13 cellular contexts compared by ENCODE assay signal in the genomic region with DNA sequence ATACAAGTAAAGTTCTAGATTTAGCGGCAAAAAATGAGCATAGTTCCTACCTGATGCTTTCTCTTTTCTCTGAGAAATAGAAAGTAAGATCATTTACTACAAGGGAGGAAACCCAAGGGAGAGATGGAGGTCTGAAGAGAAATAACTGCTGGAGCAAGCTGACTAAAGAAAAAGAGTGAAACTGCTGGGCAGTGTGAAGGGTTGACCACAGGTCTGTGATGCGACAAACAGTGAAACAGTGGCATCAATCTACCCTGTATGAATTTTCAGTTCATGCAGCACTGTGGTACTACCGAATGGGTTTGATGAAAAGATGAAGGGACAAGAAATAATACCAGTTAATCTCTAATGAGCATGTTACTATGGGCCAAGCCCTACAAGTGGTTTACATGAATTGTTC. TPM values are rescaled to one million over a fixed set of nuclear protein-coding genes. Genes with fewer than 3 reads are reported as not detected.
DNase-seq lines count a peak whose midpoint lies in the region; ATAC-seq and TF ChIP-seq lines count a peak whose summit lies in the region.
"Had no signal": no experiment of that assay in that cellular context is flagged by ENCODE, and none has a peak within 500 bp of the region (broad histone marks: within the 10 kb centered on the region; RNA-seq: fewer than 3 reads in every experiment).

No MANE protein-coding gene starts in this region.

- no peak overlapping the region for H3K4me3 ChIP-seq in naive thymus-derived CD4-positive, alpha-beta T cell (ENCODE audit: low read length)
- no peak overlapping the region for H3K4me3 ChIP-seq in right atrium auricular region
- H3K4me3 ChIP-seq: gastroesophageal sphincter had no signal

- peak overlapping the region in 4 of 10 donors; percentile 1 to 23 (median 13) for H3K4me3 Mint-ChIP-seq in naive thymus-derived CD4-positive, alpha-beta T cell

- peak overlapping the region in 8 of 9 donors; percentile 16 to 77 (median 40) for H3K27ac Mint-ChIP-seq in naive thymus-derived CD4-positive, alpha-beta T cell

- H3K27ac ChIP-seq in naive thymus-derived CD4-positive, alpha-beta T cell (ENCODE audit: low read depth, low read length): no peak overlapping the region
- no peak overlapping the region for H3K27ac ChIP-seq in right atrium auricular region
- H3K27ac ChIP-seq: gastroesophageal sphincter had no signal

- H3K4me1 ChIP-seq in naive thymus-derived CD4-positive, alpha-beta T cell (ENCODE audit: control insufficient read depth in 2 of 2, insufficient read depth in 2 of 2, low read length in 2 of 2): peaks cover 3 to 4% of the 10 kb centered on the region in 2 donors
- peaks cover 0 to 14% of the 10 kb centered on the region in 2 donors for H3K4me1 ChIP-seq in right atrium auricular region

- no peaks in the 10 kb centered on the region for H3K9me3 ChIP-seq in naive thymus-derived CD4-positive, alpha-beta T cell (ENCODE audit: control insufficient read depth in 2 of 3, low read length in 3 of 3)
- H3K9me3 ChIP-seq in right atrium auricular region: no peaks in the 10 kb centered on the region
- H3K9me3 ChIP-seq: gastroesophageal sphincter had no signal

- POLR2A ChIA-PET in naive thymus-derived CD4-positive, alpha-beta T cell (lab: Charles Lee): interaction anchor here (1.1 kb wide), 1 partner anchor 39 kb away, joined by 4 read pairs; no protein-coding TSS in a partner anchor

- intact Hi-C loops in naive thymus-derived CD4-positive, alpha-beta T cell (cut with micrococcal nuclease): no loop called here

- no peaks in the 10 kb centered on the region for H3K9me3 Mint-ChIP-seq in naive thymus-derived CD4-positive, alpha-beta T cell

- no peaks in the 10 kb centered on the region for H3K27me3 ChIP-seq in naive thymus-derived CD4-positive, alpha-beta T cell (ENCODE audit: control insufficient read depth in 2 of 2, insufficient read depth in 2 of 2, low read length in 2 of 2)
- no peaks in the 10 kb centered on the region for H3K27me3 ChIP-seq in right atrium auricular region
- H3K27me3 ChIP-seq: gastroesophageal sphincter had no signal

- no peak for TF ChIP-seq CTCF in right atrium auricular region (IDR thresholded peaks at IDR 0.05)

- no peaks in the 10 kb centered on the region for H3K27me3 Mint-ChIP-seq in naive thymus-derived CD4-positive, alpha-beta T cell

- peaks cover 17 to 46% (median 33%) of the 10 kb centered on the region in 5 donors for H3K36me3 Mint-ChIP-seq in naive thymus-derived CD4-positive, alpha-beta T cell

- no peak for DNase-seq in naive thymus-derived CD4-positive, alpha-beta T cell
- DNase-seq in right atrium auricular region (ENCODE audit: low spot score): no peak
- no peak for DNase-seq in putamen (ENCODE audit: low spot score)
- DNase-seq: activated CD8-positive, alpha-beta memory T cell treated with anti-CD3 and anti-CD28 coated beads, Interleukin-2, amount 50 U/mL, for 48 hours; Karpas-422; NCI-H1930 had no signal

- H3K36me3 ChIP-seq in naive thymus-derived CD4-positive, alpha-beta T cell (ENCODE audit: control insufficient read depth in 2 of 3, insufficient read depth in 3 of 3, low read length in 3 of 3): peaks cover 0 to 15% (median 3%) of the 10 kb centered on the region in 3 experiments
- H3K36me3 ChIP-seq in right atrium auricular region: peaks cover 6% of the 10 kb centered on the region

- ATAC-seq in GM18520 (IDR thresholded peaks at IDR 0.05; ENCODE audit: unreplicated experiment) (peak; percentile 51), GM19463 (IDR thresholded peaks at IDR 0.05; ENCODE audit: unreplicated experiment) (peak; percentile 65), HG03457 (IDR thresholded peaks at IDR 0.05; ENCODE audit: unreplicated experiment) (peak; percentile 52), HG03565 (IDR thresholded peaks at IDR 0.05; ENCODE audit: unreplicated experiment) (no peak)
- ATAC-seq in naive thymus-derived CD4-positive, alpha-beta T cell: no peak
- ATAC-seq: gastroesophageal sphincter, HCT116, sciatic nerve had no signal

- peaks cover 33 to 75% (median 66%) of the 10 kb centered on the region in 7 donors for H3K4me1 Mint-ChIP-seq in naive thymus-derived CD4-positive, alpha-beta T cell

- CTCF ChIA-PET in naive thymus-derived CD4-positive, alpha-beta T cell (lab: Charles Lee): interaction anchor here (0.7 kb wide), 1 partner anchor 75 kb away, joined by 3 read pairs; no protein-coding TSS in a partner anchor

RNA-seq across cellular contexts. Expression of a gene that starts 52.2 kb away (rescaled TPM):
- 10 to 100 TPM; 70.5 to 97.0 (median 87.8) TPM for total RNA-seq in naive thymus-derived CD4-positive, alpha-beta T cell
- polyA plus RNA-seq in naive thymus-derived CD4-positive, alpha-beta T cell: 10 to 100 TPM; 21.4 to 38.2 TPM
- 10 to 100 TPM; 43.5 to 51.4 TPM for total RNA-seq in right atrium auricular region

Comparison
In these comparisons a context has a peak if more than half of its experiments do, and no peak if none do; other contexts are left out.
1. ATAC-seq: peak in GM18520 (single experiment), GM19463 (single experiment) and HG03457 (single experiment); none in naive thymus-derived CD4-positive, alpha-beta T cell (single experiment) and HG03565 (single experiment).